2 cellular contexts compared by ENCODE assay signal in the genomic region with DNA sequence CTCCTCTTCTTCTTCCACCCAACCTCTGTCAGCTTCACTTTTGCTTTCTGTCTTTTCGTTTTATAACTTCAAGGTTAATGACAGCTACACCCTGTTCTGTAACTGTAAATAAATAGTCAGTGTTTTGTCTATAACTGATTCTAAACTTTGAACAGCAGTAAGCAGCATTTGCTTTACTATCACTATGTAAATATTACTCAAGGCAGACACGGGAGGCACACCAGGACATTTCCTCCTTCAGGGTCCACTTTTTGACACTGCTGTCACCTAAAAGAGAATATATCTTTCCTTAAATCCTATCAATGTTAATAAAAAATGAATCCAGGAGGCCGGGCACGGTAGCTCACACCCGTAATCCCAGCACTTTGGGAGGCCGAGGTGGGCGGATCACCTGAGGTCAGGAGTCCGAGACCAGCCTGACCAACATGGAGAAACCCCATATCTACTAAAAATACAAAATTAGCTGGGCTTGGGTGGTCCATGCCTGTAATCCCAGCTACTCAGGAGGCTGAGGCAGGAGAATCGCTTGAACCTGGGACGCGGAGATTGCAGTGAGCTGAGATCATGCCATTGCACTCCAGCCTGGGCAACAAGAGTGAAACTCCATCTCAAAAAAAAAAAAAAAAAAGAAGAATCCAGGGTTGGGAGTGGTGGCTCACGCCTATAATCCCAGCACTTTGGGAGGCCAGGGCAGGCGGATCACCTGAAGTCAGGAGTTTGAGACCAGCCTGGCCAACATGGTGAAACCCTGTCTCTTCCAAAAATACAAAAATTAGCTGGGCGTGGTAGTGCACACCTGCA.
TF ChIP-seq lines count a peak whose summit lies in the region.
"Not testable (repeated sequence)": the region's sequence is repeated elsewhere in the genome, so short reads cannot be mapped to it uniquely, and the experiment has no call there.

No MANE protein-coding gene starts in this region.

TF ChIP-seq in WTC11, 78 proteins besides CTCF, POLR2A, EP300 and RAD21:
- peak; percentile 79 for TF ChIP-seq GABPB1 (CRISPR knock-in tag; IDR thresholded peaks at IDR 0.05)

TF ChIP-seq in HepG2, 621 proteins besides CTCF, POLR2A, EP300 and RAD21 (continues in another document):
- TF ChIP-seq BRD4 (CRISPR knock-in tag; IDR thresholded peaks at IDR 0.05): peak; percentile 41; the same call in 1 of the 2 replicates
- TF ChIP-seq ZNF782 (CRISPR knock-in tag; IDR thresholded peaks at IDR 0.05; ENCODE audit: borderline replicate concordance): peak; percentile 64; the same call in 1 of the 2 replicates
- TF ChIP-seq MEIS1 (CRISPR knock-in tag; IDR thresholded peaks at IDR 0.05; ENCODE audit: borderline replicate concordance): peak; percentile 45; the same call in 1 of the 2 replicates
- peak; percentile 66 for TF ChIP-seq YEATS4 (CRISPR knock-in tag; IDR thresholded peaks at IDR 0.05; ENCODE audit: borderline replicate concordance)
- 0 out of 2 replicates have a peak, but pooled peaks have one; percentile 28 for TF ChIP-seq KLF11 (CRISPR knock-in tag; IDR thresholded peaks at IDR 0.05)
- TF ChIP-seq ZNF569 (CRISPR knock-in tag; IDR thresholded peaks at IDR 0.05; ENCODE audit: borderline replicate concordance): peak; percentile 59; the same call in 1 of the 2 replicates
- peak; percentile 85; the same call in 1 of the 2 replicates for TF ChIP-seq TOE1 (CRISPR knock-in tag; IDR thresholded peaks at IDR 0.05)
- TF ChIP-seq ZFP1 (CRISPR knock-in tag; IDR thresholded peaks at IDR 0.05): peak; percentile 30; the same call in 1 of the 2 replicates
- TF ChIP-seq, protein P1, sequence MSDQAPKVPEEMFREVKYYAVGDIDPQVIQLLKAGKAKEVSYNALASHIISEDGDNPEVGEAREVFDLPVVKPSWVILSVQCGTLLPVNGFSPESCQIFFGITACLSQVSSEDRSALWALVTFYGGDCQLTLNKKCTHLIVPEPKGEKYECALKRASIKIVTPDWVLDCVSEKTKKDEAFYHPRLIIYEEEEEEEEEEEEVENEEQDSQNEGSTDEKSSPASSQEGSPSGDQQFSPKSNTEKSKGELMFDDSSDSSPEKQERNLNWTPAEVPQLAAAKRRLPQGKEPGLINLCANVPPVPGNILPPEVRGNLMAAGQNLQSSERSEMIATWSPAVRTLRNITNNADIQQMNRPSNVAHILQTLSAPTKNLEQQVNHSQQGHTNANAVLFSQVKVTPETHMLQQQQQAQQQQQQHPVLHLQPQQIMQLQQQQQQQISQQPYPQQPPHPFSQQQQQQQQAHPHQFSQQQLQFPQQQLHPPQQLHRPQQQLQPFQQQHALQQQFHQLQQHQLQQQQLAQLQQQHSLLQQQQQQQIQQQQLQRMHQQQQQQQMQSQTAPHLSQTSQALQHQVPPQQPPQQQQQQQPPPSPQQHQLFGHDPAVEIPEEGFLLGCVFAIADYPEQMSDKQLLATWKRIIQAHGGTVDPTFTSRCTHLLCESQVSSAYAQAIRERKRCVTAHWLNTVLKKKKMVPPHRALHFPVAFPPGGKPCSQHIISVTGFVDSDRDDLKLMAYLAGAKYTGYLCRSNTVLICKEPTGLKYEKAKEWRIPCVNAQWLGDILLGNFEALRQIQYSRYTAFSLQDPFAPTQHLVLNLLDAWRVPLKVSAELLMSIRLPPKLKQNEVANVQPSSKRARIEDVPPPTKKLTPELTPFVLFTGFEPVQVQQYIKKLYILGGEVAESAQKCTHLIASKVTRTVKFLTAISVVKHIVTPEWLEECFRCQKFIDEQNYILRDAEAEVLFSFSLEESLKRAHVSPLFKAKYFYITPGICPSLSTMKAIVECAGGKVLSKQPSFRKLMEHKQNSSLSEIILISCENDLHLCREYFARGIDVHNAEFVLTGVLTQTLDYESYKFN (CRISPR knock-in tag; conservative IDR thresholded peaks at IDR 0.05): peak; percentile 100
- peak; percentile 44 for TF ChIP-seq POLR2G (IDR thresholded peaks at IDR 0.05; ENCODE audit: low read depth, low read length)
- TF ChIP-seq ERF (CRISPR knock-in tag; IDR thresholded peaks at IDR 0.05): peak; percentile 80
- 0 out of 2 replicates have a peak, but pooled peaks have one; percentile 14 for TF ChIP-seq ZNF263 (CRISPR knock-in tag; IDR thresholded peaks at IDR 0.05)
- TF ChIP-seq ATM (IDR thresholded peaks at IDR 0.05; ENCODE audit: borderline replicate concordance): peak; percentile 98
- TF ChIP-seq ARID5B (CRISPR knock-in tag; IDR thresholded peaks at IDR 0.05): peak; percentile 97
- 0 out of 2 replicates have a peak, but pooled peaks have one; percentile 64 for TF ChIP-seq BRCA1 (CRISPR knock-in tag; IDR thresholded peaks at IDR 0.05)
- TF ChIP-seq NCOR1 (IDR thresholded peaks at IDR 0.05; ENCODE audit: borderline replicate concordance, low read length): peak; percentile 93
- peak; percentile 22; the same call in 1 of the 2 replicates for TF ChIP-seq ZFY (CRISPR knock-in tag; IDR thresholded peaks at IDR 0.05)
- TF ChIP-seq MED1 (CRISPR knock-in tag; IDR thresholded peaks at IDR 0.05): peak; percentile 94
- peak in 1 of 2 experiments; percentile 55; a peak in 2 of 4 replicates for TF ChIP-seq KLF16 (CRISPR knock-in tag; IDR thresholded peaks at IDR 0.05)
- TF ChIP-seq ZNF414 (CRISPR knock-in tag; IDR thresholded peaks at IDR 0.05): peak; percentile 93
- peak; percentile 45; the same call in 1 of the 2 replicates for TF ChIP-seq PATZ1 (CRISPR knock-in tag; IDR thresholded peaks at IDR 0.05)
- TF ChIP-seq ARNTL (CRISPR knock-in tag; IDR thresholded peaks at IDR 0.05): 0 out of 2 replicates have a peak, but pooled peaks have one; percentile 64
- TF ChIP-seq, protein P2, sequence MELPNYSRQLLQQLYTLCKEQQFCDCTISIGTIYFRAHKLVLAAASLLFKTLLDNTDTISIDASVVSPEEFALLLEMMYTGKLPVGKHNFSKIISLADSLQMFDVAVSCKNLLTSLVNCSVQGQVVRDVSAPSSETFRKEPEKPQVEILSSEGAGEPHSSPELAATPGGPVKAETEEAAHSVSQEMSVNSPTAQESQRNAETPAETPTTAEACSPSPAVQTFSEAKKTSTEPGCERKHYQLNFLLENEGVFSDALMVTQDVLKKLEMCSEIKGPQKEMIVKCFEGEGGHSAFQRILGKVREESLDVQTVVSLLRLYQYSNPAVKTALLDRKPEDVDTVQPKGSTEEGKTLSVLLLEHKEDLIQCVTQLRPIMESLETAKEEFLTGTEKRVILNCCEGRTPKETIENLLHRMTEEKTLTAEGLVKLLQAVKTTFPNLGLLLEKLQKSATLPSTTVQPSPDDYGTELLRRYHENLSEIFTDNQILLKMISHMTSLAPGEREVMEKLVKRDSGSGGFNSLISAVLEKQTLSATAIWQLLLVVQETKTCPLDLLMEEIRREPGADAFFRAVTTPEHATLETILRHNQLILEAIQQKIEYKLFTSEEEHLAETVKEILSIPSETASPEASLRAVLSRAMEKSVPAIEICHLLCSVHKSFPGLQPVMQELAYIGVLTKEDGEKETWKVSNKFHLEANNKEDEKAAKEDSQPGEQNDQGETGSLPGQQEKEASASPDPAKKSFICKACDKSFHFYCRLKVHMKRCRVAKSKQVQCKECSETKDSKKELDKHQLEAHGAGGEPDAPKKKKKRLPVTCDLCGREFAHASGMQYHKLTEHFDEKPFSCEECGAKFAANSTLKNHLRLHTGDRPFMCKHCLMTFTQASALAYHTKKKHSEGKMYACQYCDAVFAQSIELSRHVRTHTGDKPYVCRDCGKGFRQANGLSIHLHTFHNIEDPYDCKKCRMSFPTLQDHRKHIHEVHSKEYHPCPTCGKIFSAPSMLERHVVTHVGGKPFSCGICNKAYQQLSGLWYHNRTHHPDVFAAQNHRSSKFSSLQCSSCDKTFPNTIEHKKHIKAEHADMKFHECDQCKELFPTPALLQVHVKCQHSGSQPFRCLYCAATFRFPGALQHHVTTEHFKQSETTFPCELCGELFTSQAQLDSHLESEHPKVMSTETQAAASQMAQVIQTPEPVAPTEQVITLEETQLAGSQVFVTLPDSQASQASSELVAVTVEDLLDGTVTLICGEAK (IDR thresholded peaks at IDR 0.05): not testable (repeated sequence)
- TF ChIP-seq, protein P2 (CRISPR knock-in tag; IDR thresholded peaks at IDR 0.05): peak; percentile 36; the same call in 1 of the 2 replicates
- peak; percentile 67; the same call in 1 of the 2 replicates for TF ChIP-seq NFKB2 (CRISPR knock-in tag; IDR thresholded peaks at IDR 0.05; ENCODE audit: borderline replicate concordance)
- peak; percentile 97 for TF ChIP-seq HNF4A (CRISPR knock-in tag; IDR thresholded peaks at IDR 0.05)
- TF ChIP-seq PITX1 (CRISPR knock-in tag; IDR thresholded peaks at IDR 0.05): 0 out of 2 replicates have a peak, but pooled peaks have one; percentile 28
- peak; percentile 74; the same call in 1 of the 2 replicates for TF ChIP-seq ZBTB43 (CRISPR knock-in tag; conservative IDR thresholded peaks at IDR 0.05)
